27 cellular contexts compared by ENCODE assay signal in genomic region chr6:111471958-111472357, GRCh38.
"Had no signal": no experiment of that assay in that cellular context is flagged by ENCODE, and none has a peak within 500 bp of the region (broad histone marks: within the 10 kb centered on the region; RNA-seq: fewer than 3 reads in every experiment).

No MANE protein-coding gene starts in this region.

- FAIRE-seq: colon had no signal

- H3K27me3 ChIP-seq: brain microvascular endothelial cell, cardiac muscle cell had no signal

- H3K9me3 Mint-ChIP-seq: activated CD4-positive, alpha-beta memory T cell treated with anti-CD3 and anti-CD28 coated beads for 36 hours; activated CD4-positive, alpha-beta T cell treated with anti-CD3 and anti-CD28 coated beads, Interleukin-2, amount 10 ng/mL, durations not matched to agents 24 days and 14 days; activated naive CD4-positive, alpha-beta T cell treated with anti-CD3 and anti-CD28 coated beads, Interleukin-2, amount 10 ng/mL, durations not matched to agents 7 days and 5 days; activated T-helper 2 cell treated with anti-CD3 and anti-CD28 coated beads, Interferon-gamma antibody, Interleukin-2, Interleukin-4, amounts not matched to agents 10 μg/mL and 5 μg/mL and 100 μg/mL, durations not matched to agents 14 hours and 24 hours and 36 hours; T-cell had no signal

- H3K27me3 Mint-ChIP-seq: activated CD4-positive, alpha-beta memory T cell treated with anti-CD3 and anti-CD28 coated beads for 36 hours; activated CD4-positive, alpha-beta T cell treated with anti-CD3 and anti-CD28 coated beads, Interleukin-2, amount 10 ng/mL, durations not matched to agents 24 days and 14 days; activated naive CD4-positive, alpha-beta T cell treated with anti-CD3 and anti-CD28 coated beads, Interleukin-2, amount 10 ng/mL, durations not matched to agents 7 days and 5 days; T-cell had no signal

- H3K27ac Mint-ChIP-seq: activated CD4-positive, alpha-beta memory T cell treated with anti-CD3 and anti-CD28 coated beads for 36 hours; activated naive CD4-positive, alpha-beta T cell treated with anti-CD3 and anti-CD28 coated beads, Interleukin-2, amount 10 ng/mL, durations not matched to agents 7 days and 5 days had no signal

- H3K4me3 Mint-ChIP-seq: activated CD4-positive, alpha-beta memory T cell treated with anti-CD3 and anti-CD28 coated beads for 36 hours; activated naive CD4-positive, alpha-beta T cell treated with anti-CD3 and anti-CD28 coated beads, Interleukin-2, amount 10 ng/mL, durations not matched to agents 7 days and 5 days; T-cell had no signal

- H3K27ac ChIP-seq: brain microvascular endothelial cell, cardiac muscle cell, SK-N-MC, WERI-Rb-1 had no signal

- H3K4me3 ChIP-seq: cardiac muscle cell, SK-N-MC had no signal

- ATAC-seq: Panc1, Right ventricle myocardium inferior, T-cell had no signal

- H3K36me3 ChIP-seq: brain microvascular endothelial cell had no signal

- DNase-seq: activated CD4-positive, alpha-beta memory T cell treated with anti-CD3 and anti-CD28 coated beads for 36 hours; activated CD4-positive, alpha-beta T cell treated with anti-CD3 and anti-CD28 coated beads, Interleukin-2, amount 10 ng/mL, durations not matched to agents 24 days and 14 days; activated CD4-positive, CD25-positive, alpha-beta regulatory T cell treated with anti-CD3 and anti-CD28 coated beads, Interleukin-2, amount 50 U/mL, for 72 hours; activated CD8-positive, alpha-beta memory T cell treated with anti-CD3 and anti-CD28 coated beads, Interleukin-2, amount 50 U/mL, for 4 hours; activated gamma-delta T cell treated with Interleukin-2 at 50 U/mL for 16 hours; activated naive CD4-positive, alpha-beta T cell treated with anti-CD3 and anti-CD28 coated beads, Interleukin-2, amount 10 ng/mL, durations not matched to agents 7 days and 5 days; activated T-cell treated with anti-CD3 and anti-CD28 coated beads, Interleukin-2, amount 50 U/mL, for 1 hour; amygdala; brain microvascular endothelial cell; MM.1S; NCI-H1105; NCI-H1436; NCI-H1694 treated with DMSO at 0.1 percent for 48 hours; NCI-H2081; NCI-H510A treated with DMSO at 0.1 percent for 48 hours; NCI-H69; NK-92 treated with Interleukin-12 subunit alpha and Interleukin-12 subunit beta, amount 100 ng/mL, for 24 hours; OCI-M1; RPMI8226; T-cell; WERI-Rb-1 had no signal

- H3K36me3 Mint-ChIP-seq: T-cell had no signal
